ENCODE assay signal across 16 cellular contexts in genomic region chr12:32445356-32445755, GRCh38. TPM values are rescaled to one million over a fixed set of nuclear protein-coding genes. Genes with fewer than 3 reads are reported as not detected.
A peak's percentile ranks its signal among the peaks of the same experiment; 100 is the strongest.
DNase-seq lines count a peak whose midpoint lies in the region; ATAC-seq, FAIRE-seq and TF ChIP-seq lines count a peak whose summit lies in the region.
"Had no signal": no experiment of that assay in that cellular context is flagged by ENCODE, and none has a peak within 500 bp of the region (broad histone marks: within the 10 kb centered on the region; RNA-seq: fewer than 3 reads in every experiment).

No MANE protein-coding gene starts in this region.

- H2AFZ ChIP-seq in PC-9 = no peak overlapping the region
- H2AFZ ChIP-seq in endothelial cell of umbilical vein (ENCODE audit: low read depth, low read length) = no peak overlapping the region

- H3K36me3 Mint-ChIP-seq in Calu3 (ENCODE audit: insufficient read depth, unreplicated experiment) (peaks cover 31% of the 10 kb centered on the region), nephron (ENCODE audit: low read depth) (no peaks in the 10 kb centered on the region)
- H3K36me3 Mint-ChIP-seq: IgD-negative memory B cell had no signal

- CTCF ChIA-PET in Calu3 (lab: Charles Lee) (no interaction called here), PC-9 (lab: Charles Lee) (no interaction called here), endothelial cell of umbilical vein (lab: Charles Lee) (no interaction called here)

- no peak for ATAC-seq in GM21576 (IDR thresholded peaks at IDR 0.05; ENCODE audit: unreplicated experiment)

- peak overlapping the region; percentile 0 for H3K9ac ChIP-seq in endothelial cell of umbilical vein (replicated peaks; ENCODE audit: extremely low read depth, insufficient read depth, low read length)

- POLR2A ChIA-PET in PC-9 (lab: Charles Lee; ENCODE audit: unreplicated experiment) = no interaction called here
- POLR2A ChIA-PET in endothelial cell of umbilical vein (lab: Charles Lee) = no interaction called here

- no peak overlapping the region for H3K4me3 Mint-ChIP-seq in Calu3 (ENCODE audit: low read depth, unreplicated experiment)
- H3K4me3 Mint-ChIP-seq in nephron = no peak overlapping the region
- H3K4me3 Mint-ChIP-seq: CD4-positive, alpha-beta T cell; IgD-negative memory B cell had no signal

- dilution Hi-C loops in endothelial cell of umbilical vein (cut with MboI; ENCODE audit: extremely low pct_ligation_motif_present, low sequenced_read_pairs) = no loop called here

- TF ChIP-seq POLR2A in endothelial cell of umbilical vein (IDR thresholded peaks at IDR 0.05; ENCODE audit: low read depth, low read length) = no peak

- no peaks in the 10 kb centered on the region for H3K9me2 ChIP-seq in PC-9 (ENCODE audit: insufficient read depth)

- no TSS peak for BruUV-seq in Calu3 (replicated peaks; lab: Mats Ljungman, UMichigan)
- no TSS peak for BruUV-seq in PC-9 (replicated peaks; lab: Mats Ljungman, UMichigan)
- BruUV-seq in endothelial cell of umbilical vein (replicated peaks; lab: Mats Ljungman, UMichigan) = TSS peak; percentile 15

- H3K4me3 ChIP-seq in PC-9 = no peak overlapping the region
- no peak overlapping the region for H3K4me3 ChIP-seq in endothelial cell of umbilical vein (replicated peaks in 1 of 3; ENCODE audit: insufficient read depth in 1 of 3, low read depth in 1 of 3, low read length in 3 of 3)

- no peaks in the 10 kb centered on the region for H4K20me1 ChIP-seq in PC-9 (ENCODE audit: insufficient read depth)
- H4K20me1 ChIP-seq in endothelial cell of umbilical vein (replicated peaks; ENCODE audit: control insufficient read depth, extremely low read depth, insufficient read depth, low read length) = no peaks in the 10 kb centered on the region

- intact Hi-C loops in Calu3 (cut with micrococcal nuclease; ENCODE audit: unreplicated experiment) = loop anchor here (1.0 kb wide), 1 partner anchor 9 kb away; no protein-coding TSS in a partner anchor
- intact Hi-C loops in PC-9 (cut with micrococcal nuclease; ENCODE audit: unreplicated experiment) = loop anchor here (2.0 kb wide), 1 partner anchor 47 kb away; the partner anchor contains the start of gene FGD4
- intact Hi-C loops in endothelial cell of umbilical vein (cut with micrococcal nuclease) = loop anchor here (1.0 kb wide), 2 partner anchors 8 to 9 kb away; no protein-coding TSS in a partner anchor

- H3K27me3 ChIP-seq in PC-9 (ENCODE audit: insufficient read depth, low read depth) (no peaks in the 10 kb centered on the region), endothelial cell of umbilical vein (ENCODE audit: control insufficient read depth in 2 of 2, insufficient read depth in 2 of 2, low read length in 2 of 2) (no peaks in the 10 kb centered on the region)

- H3K9me3 ChIP-seq in PC-9 (ENCODE audit: insufficient read depth, low read depth) = no peaks in the 10 kb centered on the region
- no peaks in the 10 kb centered on the region for H3K9me3 ChIP-seq in endothelial cell of umbilical vein (replicated peaks; ENCODE audit: control insufficient read depth, insufficient read depth, low read length)

- H3K9me3 Mint-ChIP-seq in Calu3 (ENCODE audit: low read depth, unreplicated experiment) = no peaks in the 10 kb centered on the region
- H3K9me3 Mint-ChIP-seq in nephron = no peaks in the 10 kb centered on the region
- H3K9me3 Mint-ChIP-seq: CD4-positive, alpha-beta T cell; IgD-negative memory B cell had no signal

- 0 out of 2 replicates have a peak overlapping the region, but pooled peaks have one; percentile 43 for H3K27ac ChIP-seq in PC-9
- H3K27ac ChIP-seq in endothelial cell of umbilical vein (ENCODE audit: insufficient read depth, low read depth, low read length) = peak overlapping the region; percentile 67

- peaks cover 59% of the 10 kb centered on the region for H3K4me1 ChIP-seq in PC-9 (replicated peaks; ENCODE audit: insufficient read depth)
- peaks cover 45% of the 10 kb centered on the region for H3K4me1 ChIP-seq in endothelial cell of umbilical vein (ENCODE audit: control insufficient read depth, extremely low read depth, insufficient read depth, low read length)

- H3K27ac Mint-ChIP-seq in Calu3 (ENCODE audit: unreplicated experiment) = peak overlapping the region; percentile 69
- peak overlapping the region; percentile 76 to 95 (median 78) for H3K27ac Mint-ChIP-seq in nephron
- H3K27ac Mint-ChIP-seq: CD4-positive, alpha-beta T cell; IgD-negative memory B cell had no signal

- peaks cover 16% of the 10 kb centered on the region for H3F3A ChIP-seq in PC-9 (ENCODE audit: insufficient read depth, low read depth)

- H3K9me1 ChIP-seq in endothelial cell of umbilical vein (replicated peaks; ENCODE audit: control insufficient read depth, extremely low read depth, insufficient read depth, low read length) = no peaks in the 10 kb centered on the region

- H3K79me2 ChIP-seq in PC-9 (ENCODE audit: low read depth) (peaks cover 55% of the 10 kb centered on the region), endothelial cell of umbilical vein (ENCODE audit: control insufficient read depth, insufficient read depth, low read length) (peaks cover 21% of the 10 kb centered on the region)

- H3K4me2 ChIP-seq in PC-9 = peak overlapping the region; percentile 50
- peak overlapping the region; percentile 45 for H3K4me2 ChIP-seq in endothelial cell of umbilical vein (ENCODE audit: insufficient read depth, low read length)

- no peaks in the 10 kb centered on the region for H3K36me3 ChIP-seq in PC-9 (ENCODE audit: low read depth)
- H3K36me3 ChIP-seq in endothelial cell of umbilical vein (ENCODE audit: control insufficient read depth in 2 of 2, extremely low read depth in 1 of 2, insufficient read depth in 2 of 2, low read length in 2 of 2) = no peaks in the 10 kb centered on the region

- H3K4me1 Mint-ChIP-seq in Calu3 (ENCODE audit: low read depth, unreplicated experiment) (peaks cover 76% of the 10 kb centered on the region), nephron (peaks cover 16% of the 10 kb centered on the region)

- H3K27me3 Mint-ChIP-seq in Calu3 (ENCODE audit: unreplicated experiment) (no peaks in the 10 kb centered on the region), nephron (ENCODE audit: low read depth) (peaks cover 3% of the 10 kb centered on the region)
- H3K27me3 Mint-ChIP-seq: CD4-positive, alpha-beta T cell had no signal

- DNase-seq in Calu3 = no peak
- no peak for DNase-seq in PC-9
- no peak for DNase-seq in endothelial cell of umbilical vein (ENCODE audit: low read depth, low spot score)
- DNase-seq in cerebellar cortex (ENCODE audit: low spot score) = no peak
- DNase-seq in SW480 (ENCODE audit: low spot score) = no peak
- no peak for DNase-seq in NCI-H2081 treated with DMSO at 0.1 percent for 48 hours (lab: John Stamatoyannopoulos, UW)
- DNase-seq: CD4-positive, alpha-beta T cell; DND-41; GDM1; NCI-H2107; NCI-H748 treated with DMSO at 0.1 percent for 48 hours had no signal

- TF ChIP-seq CTCF in Calu3 (IDR thresholded peaks at IDR 0.05; ENCODE audit: unreplicated experiment) (no peak), PC-9 (conservative IDR thresholded peaks at IDR 0.05) (no peak), endothelial cell of umbilical vein (IDR thresholded peaks at IDR 0.05; ENCODE audit: extremely low read depth in 1 of 2, insufficient read depth in 1 of 2, low read depth in 1 of 2, low read length in 2 of 2) (no peak), nephron (IDR thresholded peaks at IDR 0.05; ENCODE audit: unreplicated experiment in 3 of 3) (no peak)

- no peak for FAIRE-seq in endothelial cell of umbilical vein (lab: Jason Lieb, UNC)
- FAIRE-seq: GM12892, GM19239 had no signal

TF ChIP-seq in endothelial cell of umbilical vein, 7 proteins besides CTCF, POLR2A, EP300 and RAD21:
- TF ChIP-seq MAX (IDR thresholded peaks at IDR 0.05; ENCODE audit: insufficient read depth, insufficient read length) (no peak), MYC (IDR thresholded peaks at IDR 0.05; ENCODE audit: low read depth, low read length) (no peak), JUN (IDR thresholded peaks at IDR 0.05; ENCODE audit: borderline replicate concordance, insufficient read depth, insufficient read length, low read depth) (no peak), EZH2 (IDR thresholded peaks at IDR 0.05; ENCODE audit: borderline replicate concordance, low read depth, low read length, severe bottlenecking) (no peak), GATA2 (IDR thresholded peaks at IDR 0.05; ENCODE audit: insufficient read depth, insufficient read length, low read depth, low read length) (no peak), POLR2AphosphoS5 (IDR thresholded peaks at IDR 0.05; ENCODE audit: insufficient read depth, low read depth, low read length) (no peak), FOS (IDR thresholded peaks at IDR 0.05; ENCODE audit: borderline replicate concordance, insufficient read depth, low read length) (no peak)
TF ChIP-seq in endothelial cell of umbilical vein: peak in this region for 0.

RNA-seq across cellular contexts. Expression of gene FGD4, which starts 46.0 kb away (rescaled TPM):
- 37.4 and 38.6 TPM in 2 replicates for total RNA-seq in Calu3 (2022)
- total RNA-seq in PC-9 (2021) = 26.2 and 28.3 TPM in 2 replicates
- 44.7 and 44.8 TPM in 2 replicates for total RNA-seq in endothelial cell of umbilical vein
- polyA plus RNA-seq in endothelial cell of umbilical vein = 5.7 and 6.6 TPM in 2 replicates
- polyA plus RNA-seq in endothelial cell of umbilical vein (2011; cell fraction: cytosol; rRNA removed) = 6.8 and 7.3 TPM in 2 replicates
- 27.6 and 37.7 TPM in 2 replicates for polyA plus RNA-seq in endothelial cell of umbilical vein (2011; cell fraction: nucleus; rRNA removed)
- 13.6 and 17.5 TPM in 2 replicates for polyA plus RNA-seq in endothelial cell of umbilical vein (2012)
- 35.4 and 41.0 TPM in 2 replicates for polyA minus RNA-seq in endothelial cell of umbilical vein
- polyA minus RNA-seq in endothelial cell of umbilical vein (2011; cell fraction: cytosol; rRNA and poly(A)+ RNA removed) = 8.9 TPM
- polyA minus RNA-seq in endothelial cell of umbilical vein (2011; cell fraction: nucleus; rRNA and poly(A)+ RNA removed) = 79.0 and 91.1 TPM in 2 replicates
